ENCODE assay signal across 24 cellular contexts in genomic region chr7:86937499-86937898, GRCh38.
"Had no signal": no experiment of that assay in that cellular context is flagged by ENCODE, and none has a peak within 500 bp of the region (broad histone marks: within the 10 kb centered on the region; RNA-seq: fewer than 3 reads in every experiment).

No MANE protein-coding gene starts in this region.

- H3K27me3 Mint-ChIP-seq: activated T-cell treated with anti-CD3 and anti-CD28 coated beads, Interleukin-2, amount 50 U/mL, for 24 hours had no signal

- H3K27ac Mint-ChIP-seq: activated CD8-positive, alpha-beta memory T cell treated with anti-CD3 and anti-CD28 coated beads, Interleukin-2, amount 10 ng/mL, durations not matched to agents 7 days and 5 days; activated naive CD4-positive, alpha-beta T cell treated with anti-CD3 and anti-CD28 coated beads, Interleukin-2, amount 50 U/mL, for 72 hours; activated T-cell treated with anti-CD3 and anti-CD28 coated beads, Interleukin-2, amount 50 U/mL, for 24 hours; activated T-helper 1 cell treated with anti-CD3 and anti-CD28 coated beads, Interleukin-12 subunit alpha, Interleukin-12 subunit beta, Interleukin-2, Interleukin-4 antibody, amounts not matched to agents 30 ng/mL and 10 ng/mL and 1 ng/mL, durations not matched to agents 14 hours and 24 hours and 36 hours; T-helper 1 cell treated with Interleukin-12 subunit alpha and Interleukin-12 subunit beta and Interleukin-4 antibody, amounts not matched to agents 30 μg/mL and 1 μg/mL, for 36 hours had no signal

- ATAC-seq: activated CD4-positive, CD25-positive, alpha-beta regulatory T cell treated with anti-CD3 and anti-CD28 coated beads, Interleukin-2, amount 50 U/mL, for 24 hours; activated CD8-positive, alpha-beta memory T cell treated with anti-CD3 and anti-CD28 coated beads, Interleukin-2, amount 10 ng/mL, durations not matched to agents 7 days and 5 days; Panc1; Right ventricle myocardium inferior had no signal

- H3K36me3 Mint-ChIP-seq: activated CD8-positive, alpha-beta memory T cell treated with anti-CD3 and anti-CD28 coated beads, Interleukin-2, amount 10 ng/mL, durations not matched to agents 7 days and 5 days; activated naive CD4-positive, alpha-beta T cell treated with anti-CD3 and anti-CD28 coated beads, Interleukin-2, amount 50 U/mL, for 72 hours had no signal

- H3K4me1 Mint-ChIP-seq: activated CD8-positive, alpha-beta memory T cell treated with anti-CD3 and anti-CD28 coated beads, Interleukin-2, amount 10 ng/mL, durations not matched to agents 7 days and 5 days had no signal

- H3K9me3 Mint-ChIP-seq: activated T-cell treated with anti-CD3 and anti-CD28 coated beads, Interleukin-2, amount 50 U/mL, for 24 hours; activated T-helper 1 cell treated with anti-CD3 and anti-CD28 coated beads, Interleukin-12 subunit alpha, Interleukin-12 subunit beta, Interleukin-2, Interleukin-4 antibody, amounts not matched to agents 30 ng/mL and 10 ng/mL and 1 ng/mL, durations not matched to agents 14 hours and 24 hours and 36 hours; T-helper 1 cell treated with Interleukin-12 subunit alpha and Interleukin-12 subunit beta and Interleukin-4 antibody, amounts not matched to agents 30 μg/mL and 1 μg/mL, for 36 hours had no signal

- DNase-seq: activated CD4-positive, alpha-beta T cell treated with anti-CD3 and anti-CD28 coated beads for 48 hours; activated CD4-positive, alpha-beta T cell treated with anti-CD3 and anti-CD28 coated beads, Interleukin-2, amount 50 U/mL, for 48 hours; activated CD8-positive, alpha-beta memory T cell treated with anti-CD3 and anti-CD28 coated beads, Interleukin-2, amount 10 ng/mL, durations not matched to agents 7 days and 5 days; activated effector memory CD4-positive, alpha-beta T cell treated with Interleukin-2 at 50 U/mL for 16 hours; activated naive CD4-positive, alpha-beta T cell treated with Interleukin-2 at 50 U/mL for 16 hours; activated T-cell treated with anti-CD3 and anti-CD28 coated beads, Interleukin-2, amount 50 U/mL, for 24 hours; adrenal gland; anterior cingulate cortex; Kasumi-1; KBM-7; NCI-H1105 treated with DMSO at 0.1 percent for 48 hours; NCI-H1436 treated with DMSO at 0.1 percent for 48 hours; NCI-H187; NCI-H2081; NCI-H446; NCI-H524; NCI-H748 treated with DMSO at 0.1 percent for 48 hours; RPMI8226 had no signal

- H3K4me3 Mint-ChIP-seq: activated CD8-positive, alpha-beta memory T cell treated with anti-CD3 and anti-CD28 coated beads, Interleukin-2, amount 10 ng/mL, durations not matched to agents 7 days and 5 days; activated T-cell treated with anti-CD3 and anti-CD28 coated beads, Interleukin-2, amount 50 U/mL, for 24 hours; activated T-helper 1 cell treated with anti-CD3 and anti-CD28 coated beads, Interleukin-12 subunit alpha, Interleukin-12 subunit beta, Interleukin-2, Interleukin-4 antibody, amounts not matched to agents 30 ng/mL and 10 ng/mL and 1 ng/mL, durations not matched to agents 14 hours and 24 hours and 36 hours; T-helper 1 cell treated with Interleukin-12 subunit alpha and Interleukin-12 subunit beta and Interleukin-4 antibody, amounts not matched to agents 30 μg/mL and 1 μg/mL, for 36 hours had no signal
